In the genomic region with DNA sequence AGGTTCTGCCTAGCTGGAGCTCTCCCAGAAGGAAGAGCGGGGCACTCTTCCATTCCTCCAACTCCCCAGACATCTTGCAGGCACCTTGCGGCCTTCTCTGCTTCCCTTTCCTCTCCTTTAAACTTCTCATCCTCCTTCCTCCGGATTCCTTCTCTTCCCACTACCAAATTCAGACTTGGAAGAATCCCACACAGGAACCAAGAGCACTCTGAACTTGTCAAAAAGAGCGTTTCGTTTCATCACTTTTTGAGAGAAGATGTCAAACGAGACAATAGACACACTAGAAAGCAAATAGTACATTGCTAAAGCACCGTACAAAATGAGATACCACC, we compare ENCODE assay signal across 12 cellular contexts. TPM values are rescaled to one million over a fixed set of nuclear protein-coding genes. Genes with fewer than 3 reads are reported as not detected.
A peak's percentile ranks its signal among the peaks of the same experiment; 100 is the strongest.
DNase-seq lines count a peak whose midpoint lies in the region; ATAC-seq and TF ChIP-seq lines count a peak whose summit lies in the region.
"Had no signal": no experiment of that assay in that cellular context is flagged by ENCODE, and none has a peak within 500 bp of the region (broad histone marks: within the 10 kb centered on the region; RNA-seq: fewer than 3 reads in every experiment).

No MANE protein-coding gene starts in this region.

- TF ChIP-seq CTCF in SK-N-SH (IDR thresholded peaks at IDR 0.05) (no peak), MCF 10A (IDR thresholded peaks at IDR 0.05; ENCODE audit: unreplicated experiment) (no peak), lower lobe of right lung (IDR thresholded peaks at IDR 0.05) (no peak), RWPE1 (conservative IDR thresholded peaks at IDR 0.05; ENCODE audit: low read depth) (no peak)

- H3K4me1 Mint-ChIP-seq in MCF 10A (ENCODE audit: insufficient read depth, unreplicated experiment): no peaks in the 10 kb centered on the region
- H3K4me1 Mint-ChIP-seq in stimulated activated naive B cell treated with anti-CD40 and anti-IgM and Interleukin-4, amounts not matched to agents 10 μg/mL and 1 μg/mL and 100 μg/mL, for 72 hours: peaks cover 13 to 19% of the 10 kb centered on the region in 2 donors

- no peaks in the 10 kb centered on the region for H3F3A ChIP-seq in SK-N-SH (replicated peaks; ENCODE audit: insufficient read depth)

- H3K9me3 Mint-ChIP-seq in MCF 10A (ENCODE audit: unreplicated experiment): peaks cover 20% of the 10 kb centered on the region
- peaks cover 7 to 17% of the 10 kb centered on the region in 2 donors for H3K9me3 Mint-ChIP-seq in stimulated activated naive B cell treated with anti-CD40 and anti-IgM and Interleukin-4, amounts not matched to agents 10 μg/mL and 1 μg/mL and 100 μg/mL, for 72 hours
- H3K9me3 Mint-ChIP-seq: activated CD4-positive, alpha-beta T cell treated with anti-CD3 and anti-CD28 coated beads, Interleukin-2, amount 10 ng/mL, durations not matched to agents 7 days and 5 days had no signal

- H3K9me3 ChIP-seq in SK-N-SH (no peaks in the 10 kb centered on the region), lower lobe of right lung (no peaks in the 10 kb centered on the region)
- H3K9me3 ChIP-seq: thyroid gland had no signal

- no TSS peak for BruUV-seq in MCF 10A (replicated peaks; lab: Mats Ljungman, UMichigan)

- POLR2A ChIA-PET in SK-N-SH (lab: Yijun Ruan, JAX): no interaction called here
- POLR2A ChIA-PET in MCF 10A (lab: Yijun Ruan, JAX): no interaction called here
- POLR2A ChIA-PET in RWPE1 (lab: Yijun Ruan, JAX; ENCODE audit: low non-redundant PET): no interaction called here

- CTCF ChIA-PET in SK-N-SH (lab: Yijun Ruan, JAX) (interaction anchor here (0.9 to 1.8 kb wide), 4 partner anchors 10 to 39 kb away, joined by 3 to 10 read pairs (median 3); no protein-coding TSS in a partner anchor), MCF 10A (lab: Yijun Ruan, JAX) (interaction anchor here (0.6 to 1.6 kb wide), 3 partner anchors 26 to 210 kb away, joined by 3 to 6 read pairs (median 3); no protein-coding TSS in a partner anchor), RWPE1 (lab: Yijun Ruan, JAX) (no interaction called here)

- no peaks in the 10 kb centered on the region for H3K36me3 Mint-ChIP-seq in MCF 10A (ENCODE audit: insufficient read depth, unreplicated experiment)
- H3K36me3 Mint-ChIP-seq in stimulated activated naive B cell treated with anti-CD40 and anti-IgM and Interleukin-4, amounts not matched to agents 10 μg/mL and 1 μg/mL and 100 μg/mL, for 72 hours: peaks cover 0 to 1% of the 10 kb centered on the region in 2 donors

- H3K4me2 ChIP-seq in SK-N-SH: peak overlapping the region; percentile 90

- no peak overlapping the region for H3K9ac ChIP-seq in SK-N-SH

- H3K27ac ChIP-seq in SK-N-SH (ENCODE audit: low read depth in 2 of 2, low read length in 1 of 2) (no peak overlapping the region), lower lobe of right lung (no peak overlapping the region), RWPE1 (no peak overlapping the region), substantia nigra (ENCODE audit: low read depth, low read length, poor library complexity, severe bottlenecking) (no peak overlapping the region)
- H3K27ac ChIP-seq: 22Rv1, thyroid gland had no signal

- no peaks in the 10 kb centered on the region for H3K9me2 ChIP-seq in SK-N-SH

- H3K79me2 ChIP-seq in SK-N-SH (ENCODE audit: insufficient read depth): no peaks in the 10 kb centered on the region

- no peak; the same call in 2 of the 3 replicates for ATAC-seq in SK-N-SH treated with all-trans-retinoic acid at 6 μM for 48 hours
- no peak for ATAC-seq in lower lobe of right lung
- ATAC-seq in stimulated activated naive B cell treated with anti-CD40 and anti-IgM and Interleukin-4, amounts not matched to agents 10 μg/mL and 1 μg/mL and 100 μg/mL, for 72 hours (replicated peaks): no peak

- TF ChIP-seq EP300 in SK-N-SH (IDR thresholded peaks at IDR 0.05; ENCODE audit: borderline replicate concordance in 1 of 2, low read depth in 1 of 2, low read length in 1 of 2): no peak

- no peaks in the 10 kb centered on the region for H3K27me3 Mint-ChIP-seq in MCF 10A (ENCODE audit: insufficient read depth, unreplicated experiment)
- peaks cover 47 to 56% of the 10 kb centered on the region in 2 donors for H3K27me3 Mint-ChIP-seq in stimulated activated naive B cell treated with anti-CD40 and anti-IgM and Interleukin-4, amounts not matched to agents 10 μg/mL and 1 μg/mL and 100 μg/mL, for 72 hours

- no peaks in the 10 kb centered on the region for H4K20me1 ChIP-seq in SK-N-SH (ENCODE audit: insufficient read depth)

- H3K36me3 ChIP-seq in SK-N-SH (replicated peaks in 1 of 2; ENCODE audit: control insufficient read depth in 1 of 2, insufficient read depth in 2 of 2, low read length in 1 of 2) (no peaks in the 10 kb centered on the region), lower lobe of right lung (no peaks in the 10 kb centered on the region)
- H3K36me3 ChIP-seq: thyroid gland had no signal

- peaks cover 0 to 7% of the 10 kb centered on the region in 2 experiments; a peak in 1 of 4 replicates for H3K4me1 ChIP-seq in SK-N-SH (ENCODE audit: control insufficient read depth in 1 of 2, insufficient read depth in 2 of 2, low read depth in 1 of 2, low read length in 1 of 2)
- H3K4me1 ChIP-seq in lower lobe of right lung: peaks cover 21% of the 10 kb centered on the region

- no peak overlapping the region for H3K27ac Mint-ChIP-seq in MCF 10A (ENCODE audit: low read depth, unreplicated experiment)
- peak overlapping the region; percentile 14 for H3K27ac Mint-ChIP-seq in stimulated activated naive B cell treated with anti-CD40 and anti-IgM and Interleukin-4, amounts not matched to agents 10 μg/mL and 1 μg/mL and 100 μg/mL, for 72 hours
- H3K27ac Mint-ChIP-seq: activated CD4-positive, alpha-beta T cell treated with anti-CD3 and anti-CD28 coated beads, Interleukin-2, amount 10 ng/mL, durations not matched to agents 7 days and 5 days had no signal

- H2AFZ ChIP-seq in SK-N-SH (ENCODE audit: low read depth): 0 out of 2 replicates have a peak overlapping the region, but pooled peaks have one; percentile 67

- 88% methylated on average over 7 of the region's 7 CpGs for WGBS in SK-N-SH (ENCODE audit: low lambda C conversion rate)

- DNase-seq in SK-N-SH (no peak), MCF 10A (ENCODE audit: unreplicated experiment) (no peak), lower lobe of right lung (no peak), RWPE1 (ENCODE audit: low spot score) (no peak), substantia nigra (lab: John Stamatoyannopoulos, UW) (no peak), HPDE6-E6E7 (ENCODE audit: extremely low spot score) (no peak)
- DNase-seq in stimulated activated naive B cell treated with anti-CD40 and anti-IgM and Interleukin-4, amounts not matched to agents 10 μg/mL and 1 μg/mL and 100 μg/mL, for 72 hours: no peak
- DNase-seq: activated CD4-positive, alpha-beta T cell treated with anti-CD3 and anti-CD28 coated beads, Interleukin-2, amount 10 ng/mL, durations not matched to agents 7 days and 5 days; occipital lobe had no signal

- intact Hi-C loops in MCF 10A (cut with micrococcal nuclease): no loop called here
- intact Hi-C loops in lower lobe of right lung (cut with DNase I): no loop called here

- H3K27me3 ChIP-seq in SK-N-SH (ENCODE audit: insufficient read depth) (peaks cover 38% of the 10 kb centered on the region), lower lobe of right lung (ENCODE audit: low read depth) (peaks cover 38% of the 10 kb centered on the region)
- H3K27me3 ChIP-seq: thyroid gland had no signal

- H3K4me3 ChIP-seq in SK-N-SH (ENCODE audit: low read depth in 2 of 2, low read length in 1 of 2) (peak overlapping the region; percentile 57 to 60), lower lobe of right lung (peak overlapping the region; percentile 63)

- TF ChIP-seq RAD21 in SK-N-SH (IDR thresholded peaks at IDR 0.05; ENCODE audit: low read length): no peak

- H3K4me3 Mint-ChIP-seq in MCF 10A (ENCODE audit: unreplicated experiment): peak overlapping the region; percentile 67
- peak overlapping the region; percentile 75 to 82 for H3K4me3 Mint-ChIP-seq in stimulated activated naive B cell treated with anti-CD40 and anti-IgM and Interleukin-4, amounts not matched to agents 10 μg/mL and 1 μg/mL and 100 μg/mL, for 72 hours
- H3K4me3 Mint-ChIP-seq: activated CD4-positive, alpha-beta T cell treated with anti-CD3 and anti-CD28 coated beads, Interleukin-2, amount 10 ng/mL, durations not matched to agents 7 days and 5 days had no signal

TF ChIP-seq in SK-N-SH, 30 proteins besides CTCF, POLR2A, EP300 and RAD21 (continues in another document):
- TF ChIP-seq TEAD4 (IDR thresholded peaks at IDR 0.05; ENCODE audit: borderline replicate concordance, insufficient read depth): no peak

TF ChIP-seq in SK-N-SH treated with all-trans-retinoic acid at 6 μM for 48 hours, 23 proteins besides CTCF, POLR2A, EP300 and RAD21:
- no peak for TF ChIP-seq ISL1 (CRISPR knock-in tag; IDR thresholded peaks at IDR 0.05)
- TF ChIP-seq CSDC2 (CRISPR knock-in tag; IDR thresholded peaks at IDR 0.05): no peak
- TF ChIP-seq, protein P1, sequence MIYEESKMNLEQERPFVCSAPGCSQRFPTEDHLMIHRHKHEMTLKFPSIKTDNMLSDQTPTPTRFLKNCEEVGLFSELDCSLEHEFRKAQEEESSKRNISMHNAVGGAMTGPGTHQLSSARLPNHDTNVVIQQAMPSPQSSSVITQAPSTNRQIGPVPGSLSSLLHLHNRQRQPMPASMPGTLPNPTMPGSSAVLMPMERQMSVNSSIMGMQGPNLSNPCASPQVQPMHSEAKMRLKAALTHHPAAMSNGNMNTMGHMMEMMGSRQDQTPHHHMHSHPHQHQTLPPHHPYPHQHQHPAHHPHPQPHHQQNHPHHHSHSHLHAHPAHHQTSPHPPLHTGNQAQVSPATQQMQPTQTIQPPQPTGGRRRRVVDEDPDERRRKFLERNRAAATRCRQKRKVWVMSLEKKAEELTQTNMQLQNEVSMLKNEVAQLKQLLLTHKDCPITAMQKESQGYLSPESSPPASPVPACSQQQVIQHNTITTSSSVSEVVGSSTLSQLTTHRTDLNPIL (CRISPR knock-in tag; IDR thresholded peaks at IDR 0.05; ENCODE audit: low read depth): no peak
- TF ChIP-seq ESRRG (CRISPR knock-in tag; IDR thresholded peaks at IDR 0.05): no peak

RNA-seq across cellular contexts. Expression of a gene that starts 0.5 kb away (rescaled TPM):
- polyA plus RNA-seq in SK-N-SH (2012; rRNA removed): not detected in 2 replicates
- polyA plus RNA-seq in SK-N-SH (2012; cell fraction: cytosol; rRNA removed): 0.01 TPM in 1 of 2 replicates, not detected in the other
- polyA plus RNA-seq in SK-N-SH (2012; cell fraction: nucleus; rRNA removed): 0.04 TPM in 1 of 2 replicates, not detected in the other
- not detected in 2 replicates for total RNA-seq in MCF 10A (2022)
- total RNA-seq in lower lobe of right lung: not detected
- total RNA-seq: activated CD4-positive, alpha-beta T cell treated with anti-CD3 and anti-CD28 coated beads, Interleukin-2, amount 10 ng/mL, durations not matched to agents 7 days and 5 days; occipital lobe; thyroid gland had no signal

RNA-seq across cellular contexts. Expression of a gene that starts 45.3 kb away (rescaled TPM):
- 5.0 and 7.1 TPM in 2 replicates for polyA plus RNA-seq in SK-N-SH (2012; rRNA removed)
- 8.4 and 13.3 TPM in 2 replicates for polyA plus RNA-seq in SK-N-SH (2012; cell fraction: cytosol; rRNA removed)
- 6.1 and 10.6 TPM in 2 replicates for polyA plus RNA-seq in SK-N-SH (2012; cell fraction: nucleus; rRNA removed)
- total RNA-seq in MCF 10A (2022) (29.2 and 45.0 TPM in 2 replicates), lower lobe of right lung (22.8 TPM)
